In genomic region chr20:31566658-31567379, GRCh38 we compare ENCODE assay signal across 1 cellular context.
TF ChIP-seq lines count a peak whose summit lies in the region.

No MANE protein-coding gene starts in this region.

TF ChIP-seq in HEK293, 187 proteins besides CTCF, POLR2A, EP300 and RAD21 (continued from another document):
- no peak for TF ChIP-seq ZNF148 (tag by site-specific recombination; IDR thresholded peaks at IDR 0.05; ENCODE audit: borderline replicate concordance)
- no peak for TF ChIP-seq YY1 (tag by site-specific recombination; IDR thresholded peaks at IDR 0.05)
- no peak for TF ChIP-seq ZNF76 (tag by site-specific recombination; IDR thresholded peaks at IDR 0.05; ENCODE audit: borderline replicate concordance, low read depth)
- TF ChIP-seq ZNF155 (tag by site-specific recombination; IDR thresholded peaks at IDR 0.05), result no peak
- TF ChIP-seq EGR2 (tag by site-specific recombination; IDR thresholded peaks at IDR 0.05; ENCODE audit: low read depth), result peak; percentile 91
- TF ChIP-seq ZNF560 (tag by site-specific recombination; IDR thresholded peaks at IDR 0.05; ENCODE audit: borderline replicate concordance), result no peak
- TF ChIP-seq IKZF3 (tag by site-specific recombination; IDR thresholded peaks at IDR 0.05), result no peak
- TF ChIP-seq PBX3 (CRISPR knock-in tag; IDR thresholded peaks at IDR 0.05), result no peak
- no peak for TF ChIP-seq ZNF707 (tag by site-specific recombination; IDR thresholded peaks at IDR 0.05)
- no peak for TF ChIP-seq SALL2 (tag by site-specific recombination; IDR thresholded peaks at IDR 0.05; ENCODE audit: borderline replicate concordance)
- no peak for TF ChIP-seq ZNF394 (tag by site-specific recombination; IDR thresholded peaks at IDR 0.05; ENCODE audit: borderline replicate concordance)
- TF ChIP-seq ZNF16 (tag by site-specific recombination; IDR thresholded peaks at IDR 0.05; ENCODE audit: low read depth), result no peak
